Comparison of ENCODE assay signal across 14 cellular contexts in genomic region chr14:93759781-93760307, GRCh38. TPM values are rescaled to one million over a fixed set of nuclear protein-coding genes. Genes with fewer than 3 reads are reported as not detected.
DNase-seq lines count a peak whose midpoint lies in the region; ATAC-seq, FAIRE-seq and TF ChIP-seq lines count a peak whose summit lies in the region.
"Had no signal": no experiment of that assay in that cellular context is flagged by ENCODE, and none has a peak within 500 bp of the region (broad histone marks: within the 10 kb centered on the region; RNA-seq: fewer than 3 reads in every experiment).

No MANE protein-coding gene starts in this region.

- H3K79me1 ChIP-seq in H1 (ENCODE audit: low read depth, low read length) = peaks cover 3% of the 10 kb centered on the region; the same call in 1 of the 2 replicates

- no peak overlapping the region for H2AFZ ChIP-seq in H1 (ENCODE audit: low read length)

- no peak overlapping the region for H2BK12ac ChIP-seq in H1 (ENCODE audit: low read depth, low read length)

- no peak overlapping the region for H3K18ac ChIP-seq in H1 (ENCODE audit: extremely low read depth, low read length)

- DNase-seq in NCI-H1417 (lab: John Stamatoyannopoulos, UW) (peak in 2 of 3 experiments; percentile 56 to 74), NCI-H1417 treated with DMSO at 0.1 percent for 48 hours (lab: John Stamatoyannopoulos, UW) (no peak), H1 (ENCODE audit: low read depth in 1 of 2, low spot score in 2 of 2) (no peak), tibial nerve (ENCODE audit: low spot score in 2 of 2) (no peak), DMS53 (lab: John Stamatoyannopoulos, UW) (no peak)
- no peak for DNase-seq in activated CD4-positive, CD25-positive, alpha-beta regulatory T cell (lab: John Stamatoyannopoulos, UW)

- H3K27me3 ChIP-seq in H1 (replicated peaks in 1 of 4; ENCODE audit: control insufficient read depth in 3 of 4, extremely low read depth in 1 of 4, insufficient read depth in 3 of 4, low read length in 3 of 4) (no peaks in the 10 kb centered on the region), muscle layer of colon (ENCODE audit: control insufficient read depth in 1 of 2, insufficient read depth in 2 of 2, low read length in 2 of 2) (no peaks in the 10 kb centered on the region), tibial nerve (peaks cover 0 to 3% of the 10 kb centered on the region in 2 donors)

- TF ChIP-seq RAD21 in H1 (IDR thresholded peaks at IDR 0.05 in 1 of 2, conservative IDR thresholded peaks at IDR 0.05 in 1 of 2; ENCODE audit: low read depth in 2 of 2, low read length in 2 of 2) = no peak

- no peak overlapping the region for H3K23ac ChIP-seq in H1 (ENCODE audit: insufficient read length)

- no peak overlapping the region for H4K91ac ChIP-seq in H1 (replicated peaks; ENCODE audit: insufficient read length, low read length)

- H2AK5ac ChIP-seq in H1 (ENCODE audit: low read depth, low read length) = no peak overlapping the region

- H4K20me1 ChIP-seq in H1 (replicated peaks in 1 of 2; ENCODE audit: control insufficient read depth in 1 of 2, insufficient read depth in 2 of 2, low read length in 2 of 2) = no peaks in the 10 kb centered on the region

- H3K9me3 ChIP-seq in H1 (ENCODE audit: insufficient read depth in 2 of 2, low read depth in 1 of 2, low read length in 1 of 2) (no peaks in the 10 kb centered on the region), muscle layer of colon (ENCODE audit: low read length) (no peaks in the 10 kb centered on the region), tibial nerve (no peaks in the 10 kb centered on the region)
- H3K9me3 ChIP-seq: A549 had no signal

- FAIRE-seq in H1 (lab: Jason Lieb, UNC) = no peak
- FAIRE-seq: A549, RCC 7860 had no signal

- TF ChIP-seq POLR2A in H1 (IDR thresholded peaks at IDR 0.05; ENCODE audit: control extremely low read depth in 1 of 2, low read depth in 2 of 2, low read length in 2 of 2) = no peak
- TF ChIP-seq POLR2A in tibial nerve (IDR thresholded peaks at IDR 0.05) = no peak

- H3K27ac ChIP-seq in H1 (ENCODE audit: low read depth, low read length) (no peak overlapping the region), muscle layer of colon (ENCODE audit: low read depth, low read length) (peak overlapping the region; percentile 91), tibial nerve (peak overlapping the region in 3 of 4 donors; percentile 25 to 84 (median 77))
- H3K27ac ChIP-seq: A549, VCaP had no signal

- H3K36me3 ChIP-seq in H1 (ENCODE audit: control insufficient read depth in 2 of 4, insufficient read depth in 4 of 4, low read length in 3 of 4) (no peaks in the 10 kb centered on the region), muscle layer of colon (ENCODE audit: insufficient read depth, low read length) (peaks cover 5% of the 10 kb centered on the region), tibial nerve (no peaks in the 10 kb centered on the region)

- H4K5ac ChIP-seq in H1 (ENCODE audit: insufficient read length, low read depth, low read length) = no peak overlapping the region

- H2BK20ac ChIP-seq in H1 (ENCODE audit: low read length) = no peak overlapping the region

- H4K8ac ChIP-seq in H1 (ENCODE audit: extremely low read depth, insufficient read depth, low read length) = peak overlapping the region; percentile 69

- H2BK5ac ChIP-seq in H1 (ENCODE audit: low read depth, low read length) = no peak overlapping the region

- no peak for ATAC-seq in GM21786 (IDR thresholded peaks at IDR 0.05; ENCODE audit: unreplicated experiment)
- ATAC-seq: activated T-helper 17 cell treated with anti-CD3 and anti-CD28 coated beads, Interleukin-2, amount 50 U/mL, for 72 hours; HCT116 had no signal

- 86% methylated on average over 14 of the region's 14 CpGs; no CpG with 5 or more reads in 1 of the 2 experiments for WGBS in H1 (ENCODE audit: extremely low coverage in 1 of 2, insufficient coverage in 1 of 2, insufficient read length in 1 of 2, insufficient replicate concordance in 2 of 2, low coverage in 1 of 2, low lambda C conversion rate in 2 of 2, missing lambda C conversion rate in 1 of 2), 2 experiments
- 13 to 22% methylated on average over 10 to 14 of the region's 14 CpGs for WGBS in tibial nerve, 2 donors

- H3K14ac ChIP-seq in H1 (ENCODE audit: insufficient read length) = no peak overlapping the region

- no peak for TF ChIP-seq CTCF in H1 (IDR thresholded peaks at IDR 0.05; ENCODE audit: control extremely low read depth in 1 of 3, insufficient read depth in 1 of 3, low read depth in 1 of 3, low read length in 3 of 3)
- TF ChIP-seq CTCF in tibial nerve (IDR thresholded peaks at IDR 0.05) = no peak

- no peak overlapping the region for H3K9ac ChIP-seq in H1 (replicated peaks in 1 of 4; ENCODE audit: extremely low read depth in 1 of 4, low read depth in 3 of 4, low read length in 3 of 4)
- H3K9ac ChIP-seq in muscle layer of colon (ENCODE audit: low read length) = no peak overlapping the region

- H2BK15ac ChIP-seq in H1 (ENCODE audit: low read length) = no peak overlapping the region

- CTCF ChIA-PET in H1 (lab: Charles Lee; ENCODE audit: partially characterized antibody) = interaction anchor here (0.8 to 2.5 kb wide), 6 partner anchors 16 to 147 kb away, joined by 3 to 6 read pairs (median 4); no protein-coding TSS in a partner anchor

- TF ChIP-seq EP300 in H1 (IDR thresholded peaks at IDR 0.05; ENCODE audit: borderline replicate concordance in 1 of 2, low read depth in 2 of 2, low read length in 2 of 2) (no peak), tibial nerve (IDR thresholded peaks at IDR 0.05) (peak in 1 of 2 donors; percentile 61)

- no peak overlapping the region for H3K4me2 ChIP-seq in H1 (ENCODE audit: insufficient read depth in 1 of 2, low read depth in 2 of 2, low read length in 2 of 2)
- H3K4me2 ChIP-seq: A549 had no signal

- no peak overlapping the region for H2BK120ac ChIP-seq in H1 (replicated peaks; ENCODE audit: low read depth, low read length)

- H3K79me2 ChIP-seq in H1 (ENCODE audit: control insufficient read depth in 1 of 2, insufficient read depth in 2 of 2, low read length in 2 of 2) = no peaks in the 10 kb centered on the region

- H3K23me2 ChIP-seq in H1 (ENCODE audit: low read depth, low read length) = no peaks in the 10 kb centered on the region; the same call in 1 of the 2 replicates

- POLR2A ChIA-PET in H1 (lab: Charles Lee; ENCODE audit: partially characterized antibody) = no interaction called here

- H3K4ac ChIP-seq in H1 (replicated peaks; ENCODE audit: insufficient read length, low read depth, low read length) = no peak overlapping the region

- H3K56ac ChIP-seq in H1 (replicated peaks; ENCODE audit: insufficient read length, low read depth, low read length) = no peak overlapping the region

- no peak overlapping the region for H3K4me3 ChIP-seq in H1 (ENCODE audit: extremely low read depth in 1 of 4, insufficient read depth in 2 of 4, low read depth in 3 of 4, low read length in 4 of 4)
- peak overlapping the region in 1 of 2 donors; percentile 42 for H3K4me3 ChIP-seq in muscle layer of colon (ENCODE audit: low read depth in 1 of 2, low read length in 2 of 2)
- H3K4me3 ChIP-seq in tibial nerve = no peak overlapping the region
- H3K4me3 ChIP-seq: A549 had no signal

- H3K4me1 ChIP-seq in H1 (replicated peaks in 1 of 4; ENCODE audit: control insufficient read depth in 3 of 4, insufficient read depth in 4 of 4, low read length in 3 of 4) (no peaks in the 10 kb centered on the region; a peak in 1 of 7 replicates), muscle layer of colon (ENCODE audit: insufficient read depth, low read length) (peaks cover 65% of the 10 kb centered on the region), tibial nerve (peaks cover 0 to 87% (median 28%) of the 10 kb centered on the region in 4 donors)

TF ChIP-seq in H1, 55 proteins besides CTCF, POLR2A, EP300 and RAD21 (continues in another document):
- TF ChIP-seq SP2 (IDR thresholded peaks at IDR 0.05; ENCODE audit: low read length) (no peak), POLR2AphosphoS5 (IDR thresholded peaks at IDR 0.05; ENCODE audit: low read depth, low read length) (no peak), CHD1 (IDR thresholded peaks at IDR 0.05; ENCODE audit: low read depth, low read length) (no peak), BRCA1 (IDR thresholded peaks at IDR 0.05; ENCODE audit: low read depth, low read length) (no peak), RXRA (IDR thresholded peaks at IDR 0.05; ENCODE audit: insufficient read depth, low read depth, low read length) (no peak), CBX5 (IDR thresholded peaks at IDR 0.05; ENCODE audit: low read depth, low read length) (no peak), CHD2 (IDR thresholded peaks at IDR 0.05; ENCODE audit: low read length) (no peak), CEBPB (IDR thresholded peaks at IDR 0.05; ENCODE audit: low read depth, low read length) (no peak), CBX8 (IDR thresholded peaks at IDR 0.05; ENCODE audit: borderline replicate concordance, low read depth, low read length) (no peak)

RNA-seq across cellular contexts. Expression of gene PRIMA1, which starts 28.4 kb away (rescaled TPM):
- total RNA-seq in H1 (2021; fragmentation: NEBNext Ultra II Directional; extraction: Animal tissue kit (Norgen Biotek cat#: 25700)) = 3.9 and 4.5 TPM in 2 replicates
- 2.8 and 3.6 TPM in 2 replicates for polyA plus RNA-seq in H1 (2011; rRNA removed)
- polyA plus RNA-seq in H1 (2011; cell fraction: cytosol; rRNA removed) = 1.8 TPM
- polyA plus RNA-seq in H1 (2011; cell fraction: nucleus; rRNA removed) = 3.3 TPM
- 3.0 to 4.3 TPM (median 3.6 TPM) in 4 replicates for polyA plus RNA-seq in H1 (2012, experiment 1 of 2)
- polyA plus RNA-seq in H1 (2012, experiment 2 of 2) = 3.8 TPM
- 3.2 TPM for polyA plus RNA-seq in H1 (2013, experiment 1 of 2)
- polyA plus RNA-seq in H1 (2013, experiment 2 of 2) = 3.4 TPM
- 1.8 and 2.8 TPM in 2 replicates for polyA minus RNA-seq in H1 (2011; rRNA and poly(A)+ RNA removed)
- 2.3 TPM for polyA minus RNA-seq in H1 (2011; cell fraction: cytosol; rRNA and poly(A)+ RNA removed)
- 2.1 TPM for polyA minus RNA-seq in H1 (2011; cell fraction: nucleus; rRNA and poly(A)+ RNA removed)
- total RNA-seq in tibial nerve = 10 to 100 TPM; 21.1 to 46.8 (median 35.3) TPM
- total RNA-seq: activated T-helper 17 cell treated with anti-CD3 and anti-CD28 coated beads, Interleukin-2, amount 50 U/mL, for 72 hours; dermis microvascular lymphatic vessel endothelial cell had no signal

Comparison
In these comparisons a context has a peak if more than half of its experiments do, and no peak if none do; other contexts are left out.
1. DNase-seq: peak in NCI-H1417 (2 of 3); none in NCI-H1417 treated with DMSO at 0.1 percent for 48 hours (single experiment), H1 (0 of 2), tibial nerve (0 of 2), DMS53 (single experiment) and activated CD4-positive, CD25-positive, alpha-beta regulatory T cell (0 of 4).